Comparison of ENCODE assay signal across 8 cellular contexts in the genomic region with DNA sequence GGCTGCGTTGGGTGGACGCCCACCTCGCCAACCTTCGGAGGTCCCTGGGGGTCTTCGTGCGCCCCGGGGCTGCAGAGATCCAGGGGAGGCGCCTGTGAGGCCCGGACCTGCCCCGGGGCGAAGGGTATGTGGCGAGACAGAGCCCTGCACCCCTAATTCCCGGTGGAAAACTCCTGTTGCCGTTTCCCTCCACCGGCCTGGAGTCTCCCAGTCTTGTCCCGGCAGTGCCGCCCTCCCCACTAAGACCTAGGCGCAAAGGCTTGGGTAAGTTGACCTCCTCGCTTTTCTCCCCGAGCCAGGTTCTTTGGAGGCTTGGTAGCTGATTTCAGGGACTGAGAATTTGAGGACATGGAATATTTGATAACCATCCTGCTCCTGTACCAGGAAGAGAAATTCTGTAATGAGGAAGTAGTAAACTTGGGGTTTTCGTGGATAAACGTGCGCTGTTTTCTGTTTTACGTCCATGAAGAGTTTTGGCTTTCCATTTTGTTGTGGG. TPM values are rescaled to one million over a fixed set of nuclear protein-coding genes. Genes with fewer than 3 reads are reported as not detected.
A peak's percentile ranks its signal among the peaks of the same experiment; 100 is the strongest.
DNase-seq lines count a peak whose midpoint lies in the region; ATAC-seq lines count a peak whose summit lies in the region.

No MANE protein-coding gene starts in this region.

- H3K27ac ChIP-seq in BLaER1 = peak overlapping the region; percentile 83

- H3K36me3 Mint-ChIP-seq in natural killer cell treated with Interleukin-12 subunit alpha and Interleukin-12 subunit beta and Interleukin-15 and Interleukin-18, amount 100 ng/mL, for 72 hours = peaks cover 8% of the 10 kb centered on the region

- H3K27ac Mint-ChIP-seq in natural killer cell treated with Interleukin-12 subunit alpha and Interleukin-12 subunit beta and Interleukin-15 and Interleukin-18, amount 100 ng/mL, for 72 hours = peak overlapping the region; percentile 89 to 96

- H3K9ac ChIP-seq in BLaER1 = peak overlapping the region; percentile 81

- H3K4me3 ChIP-seq in BLaER1 = peak overlapping the region; percentile 81

- peaks cover 5 to 14% of the 10 kb centered on the region in 2 donors for H3K4me1 Mint-ChIP-seq in natural killer cell treated with Interleukin-12 subunit alpha and Interleukin-12 subunit beta and Interleukin-15 and Interleukin-18, amount 100 ng/mL, for 72 hours (ENCODE audit: low read depth in 2 of 2)

- H4K20me1 ChIP-seq in BLaER1 = peaks cover 18% of the 10 kb centered on the region; the same call in 1 of the 2 replicates

- no peaks in the 10 kb centered on the region for H3K9me3 Mint-ChIP-seq in natural killer cell treated with Interleukin-12 subunit alpha and Interleukin-12 subunit beta and Interleukin-15 and Interleukin-18, amount 100 ng/mL, for 72 hours

- H3K36me3 ChIP-seq in BLaER1 = peaks cover 29% of the 10 kb centered on the region

- peaks cover 37% of the 10 kb centered on the region for H3K4me1 ChIP-seq in BLaER1

- no peaks in the 10 kb centered on the region for H3K27me3 Mint-ChIP-seq in natural killer cell treated with Interleukin-12 subunit alpha and Interleukin-12 subunit beta and Interleukin-15 and Interleukin-18, amount 100 ng/mL, for 72 hours

- peak overlapping the region; percentile 68 for H3K4me2 ChIP-seq in BLaER1

- ATAC-seq in natural killer cell treated with Interleukin-12 subunit alpha and Interleukin-12 subunit beta and Interleukin-15 and Interleukin-18, amount 100 ng/mL, for 72 hours = no peak

- H3K9me3 ChIP-seq in BLaER1 = no peaks in the 10 kb centered on the region

- DNase-seq in GM19238 (ENCODE audit: insufficient read length, low spot score) (peak; percentile 9), HuH-7.5 (ENCODE audit: low spot score) (peak; percentile 30), fibroblast of peridontal ligament (ENCODE audit: extremely low read depth) (peak; percentile 18), ecto neural progenitor cell (ENCODE audit: low spot score) (no peak), midbrain (lab: John Stamatoyannopoulos, UW) (no peak)
- peak; percentile 8 for DNase-seq in activated CD4-positive, alpha-beta T cell treated with anti-CD3 and anti-CD28 coated beads, Interleukin-2, amount 50 U/mL, for 1 hour
- DNase-seq in natural killer cell treated with Interleukin-12 subunit alpha and Interleukin-12 subunit beta and Interleukin-15 and Interleukin-18, amount 100 ng/mL, for 72 hours (ENCODE audit: low spot score) = no peak

- H3K27me3 ChIP-seq in BLaER1 = no peaks in the 10 kb centered on the region

- H3K4me3 Mint-ChIP-seq in natural killer cell treated with Interleukin-12 subunit alpha and Interleukin-12 subunit beta and Interleukin-15 and Interleukin-18, amount 100 ng/mL, for 72 hours = peak overlapping the region; percentile 82

RNA-seq across cellular contexts. Expression of a gene that starts 0.5 kb away (rescaled TPM):
- 10 to 100 TPM; 25.9 to 33.2 TPM for total RNA-seq in natural killer cell treated with Interleukin-12 subunit alpha and Interleukin-12 subunit beta and Interleukin-15 and Interleukin-18, amount 100 ng/mL, for 72 hours

RNA-seq across cellular contexts. Expression of a gene that starts 1.0 kb away (rescaled TPM):
- 10 to 100 TPM; 22.1 to 23.9 TPM for total RNA-seq in natural killer cell treated with Interleukin-12 subunit alpha and Interleukin-12 subunit beta and Interleukin-15 and Interleukin-18, amount 100 ng/mL, for 72 hours

RNA-seq across cellular contexts. Expression of a gene that starts 52.1 kb away (rescaled TPM):
- total RNA-seq in natural killer cell treated with Interleukin-12 subunit alpha and Interleukin-12 subunit beta and Interleukin-15 and Interleukin-18, amount 100 ng/mL, for 72 hours = 100 to 1,000 TPM; 444 to 571 TPM

Comparison
In these comparisons a context has a peak if more than half of its experiments do, and no peak if none do; other contexts are left out.
1. DNase-seq: peak in GM19238 (single experiment), HuH-7.5 (single experiment), activated CD4-positive, alpha-beta T cell treated with anti-CD3 and anti-CD28 coated beads, Interleukin-2, amount 50 U/mL, for 1 hour (single experiment) and fibroblast of peridontal ligament (single experiment); none in natural killer cell treated with Interleukin-12 subunit alpha and Interleukin-12 subunit beta and Interleukin-15 and Interleukin-18, amount 100 ng/mL, for 72 hours (single experiment), ecto neural progenitor cell (single experiment) and midbrain (single experiment).